Comparison of ENCODE assay signal across 6 cellular contexts in the genomic region with DNA sequence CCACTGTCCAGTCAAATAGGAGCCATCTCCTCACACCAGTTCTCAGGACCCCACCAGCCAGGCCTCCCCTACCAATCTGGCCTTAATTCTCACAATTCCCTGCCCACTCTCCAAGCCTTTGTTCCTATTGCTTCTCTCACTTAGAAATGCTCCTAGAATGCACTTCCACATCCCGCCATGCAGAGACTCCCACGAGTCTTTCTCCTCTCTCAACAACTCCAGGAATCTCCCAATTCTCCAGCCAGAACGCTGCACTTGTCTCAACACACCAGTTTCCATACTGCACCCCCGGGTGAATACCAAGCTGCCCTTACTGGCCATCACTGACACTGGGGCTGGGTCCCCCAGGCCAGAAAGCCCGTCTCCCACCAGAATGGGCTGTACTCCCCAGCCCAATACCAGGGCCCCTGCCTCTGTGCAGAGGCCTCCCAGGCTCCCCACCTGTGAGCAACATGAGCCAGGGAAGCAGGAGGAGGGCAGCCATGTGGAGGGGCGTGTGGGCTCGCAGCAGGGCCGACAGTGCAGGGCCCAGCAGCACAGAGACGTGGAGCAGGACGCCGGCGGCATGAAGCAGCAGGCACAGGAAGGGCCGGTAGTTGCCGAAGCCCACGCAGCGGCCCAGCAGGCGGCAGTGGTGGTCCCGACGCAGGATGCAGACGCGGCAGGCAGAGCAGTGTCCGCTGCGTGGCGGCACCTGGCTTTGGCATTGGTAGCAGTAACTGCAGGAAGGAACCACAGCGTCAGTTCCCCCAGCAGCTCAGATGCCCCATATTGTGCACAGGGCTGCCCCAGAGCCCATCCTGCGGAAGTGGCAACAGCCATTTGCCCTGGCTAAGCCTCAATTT. TPM values are rescaled to one million over a fixed set of nuclear protein-coding genes. Genes with fewer than 3 reads are reported as not detected.
DNase-seq lines count a peak whose midpoint lies in the region; ATAC-seq and TF ChIP-seq lines count a peak whose summit lies in the region.

No MANE protein-coding gene starts in this region.

- no peaks in the 10 kb centered on the region for H3K9me3 Mint-ChIP-seq in CD4-positive, alpha-beta T cell

- CTCF ChIA-PET in CD4-positive, alpha-beta T cell (lab: Charles Lee), result interaction anchor here (0.7 to 1.6 kb wide), 3 partner anchors 37 to 135 kb away, joined by 3 to 9 read pairs (median 3); partner anchors contain the start of gene RBM4B

- peak; percentile 32 to 70 (median 54) for DNase-seq in CD4-positive, alpha-beta T cell
- peak; percentile 79 for DNase-seq in SK-N-DZ (ENCODE audit: low spot score)
- DNase-seq in retinal pigment epithelial cell (ENCODE audit: low read depth), result peak; percentile 13
- no peak for DNase-seq in kidney tubule cell (ENCODE audit: low spot score)

- H3K4me3 ChIP-seq in retinal pigment epithelial cell (ENCODE audit: low read length), result peak overlapping the region; percentile 7

- peak overlapping the region; percentile 50 for H3K4me3 Mint-ChIP-seq in CD4-positive, alpha-beta T cell

- H3K36me3 Mint-ChIP-seq in CD4-positive, alpha-beta T cell (ENCODE audit: low read depth), result peaks cover 37% of the 10 kb centered on the region

- H3K4me1 Mint-ChIP-seq in CD4-positive, alpha-beta T cell (ENCODE audit: low read depth), result peaks cover 39% of the 10 kb centered on the region

- no peaks in the 10 kb centered on the region for H3K9me3 ChIP-seq in CD4-positive, alpha-beta T cell (ENCODE audit: control insufficient read depth, low read length)

- ATAC-seq in CD4-positive, alpha-beta T cell (ENCODE audit: poor library complexity), result peak; percentile 64
- ATAC-seq in GM18498 (IDR thresholded peaks at IDR 0.05; ENCODE audit: unreplicated experiment), result no peak

- peak overlapping the region; percentile 66 for H3K27ac Mint-ChIP-seq in CD4-positive, alpha-beta T cell

- H3K27ac ChIP-seq in CD4-positive, alpha-beta T cell (ENCODE audit: low read depth, low read length), result peak overlapping the region; percentile 65
- peak overlapping the region; percentile 47 for H3K27ac ChIP-seq in cingulate gyrus (ENCODE audit: low read depth, low read length)

- no peaks in the 10 kb centered on the region for H3K27me3 Mint-ChIP-seq in CD4-positive, alpha-beta T cell

- intact Hi-C loops in CD4-positive, alpha-beta T cell (cut with DNase I, micrococcal nuclease), result loop anchor here in 1 of 2 experiments (2.0 kb wide), 1 partner anchor 33 kb away; the partner anchor contains the start of gene BBS1

- POLR2A ChIA-PET in CD4-positive, alpha-beta T cell (lab: Charles Lee), result interaction anchor here (0.6 to 4.8 kb wide), 4 partner anchors 73 to 135 kb away, joined by 3 to 26 read pairs (median 12); partner anchors contain the start of genes RBM14, RBM4 and RBM4B

- TF ChIP-seq CTCF in CD4-positive, alpha-beta T cell (IDR thresholded peaks at IDR 0.05), result peak; percentile 47
- peak; percentile 73 for TF ChIP-seq CTCF in retinal pigment epithelial cell (conservative IDR thresholded peaks at IDR 0.05; ENCODE audit: low read depth, low read length)

- no peaks in the 10 kb centered on the region for H3K27me3 ChIP-seq in CD4-positive, alpha-beta T cell (ENCODE audit: control insufficient read depth, insufficient read depth, low read length)

RNA-seq across cellular contexts. Expression of gene ZDHHC24, which starts 2.4 kb away (rescaled TPM):
- total RNA-seq in CD4-positive, alpha-beta T cell, result 10 to 100 TPM; 17.0 to 18.4 TPM
- polyA plus RNA-seq in SK-N-DZ (2014; cell fraction: cytosol; rRNA removed), result 8.9 and 16.1 TPM in 2 replicates
- 2.8 and 5.2 TPM in 2 replicates for polyA plus RNA-seq in SK-N-DZ (2014; cell fraction: nucleus; rRNA removed)

RNA-seq across cellular contexts. Expression of gene ACTN3, which starts 3.2 kb away (rescaled TPM):
- total RNA-seq in CD4-positive, alpha-beta T cell, result under 1 TPM; 0.14 to 0.22 TPM
- not detected in 2 replicates for polyA plus RNA-seq in SK-N-DZ (2014; cell fraction: cytosol; rRNA removed)
- 0.08 TPM in 1 of 2 replicates, not detected in the other for polyA plus RNA-seq in SK-N-DZ (2014; cell fraction: nucleus; rRNA removed)

RNA-seq across cellular contexts. Expression of gene CTSF, which starts 24.9 kb away (rescaled TPM):
- 10 to 100 TPM; 16.0 to 16.8 TPM for total RNA-seq in CD4-positive, alpha-beta T cell
- polyA plus RNA-seq in SK-N-DZ (2014; cell fraction: cytosol; rRNA removed), result 48.7 and 62.9 TPM in 2 replicates
- polyA plus RNA-seq in SK-N-DZ (2014; cell fraction: nucleus; rRNA removed), result 326 and 352 TPM in 2 replicates

RNA-seq across cellular contexts. Expression of gene BBS1, which starts 33.0 kb away (rescaled TPM):
- total RNA-seq in CD4-positive, alpha-beta T cell, result 10 to 100 TPM; 11.7 to 11.9 TPM
- polyA plus RNA-seq in SK-N-DZ (2014; cell fraction: cytosol; rRNA removed), result 31.6 and 32.9 TPM in 2 replicates
- polyA plus RNA-seq in SK-N-DZ (2014; cell fraction: nucleus; rRNA removed), result 92.2 and 124 TPM in 2 replicates

RNA-seq across cellular contexts. Expression of gene CCDC87, which starts 49.4 kb away (rescaled TPM):
- under 1 TPM; 0.22 to 0.25 TPM for total RNA-seq in CD4-positive, alpha-beta T cell
- 0.10 and 0.50 TPM in 2 replicates for polyA plus RNA-seq in SK-N-DZ (2014; cell fraction: cytosol; rRNA removed)
- 0.24 TPM in 1 of 2 replicates, not detected in the other for polyA plus RNA-seq in SK-N-DZ (2014; cell fraction: nucleus; rRNA removed)
